9 cellular contexts compared by ENCODE assay signal in genomic region chr14:91202234-91202974, GRCh38. TPM values are rescaled to one million over a fixed set of nuclear protein-coding genes. Genes with fewer than 3 reads are reported as not detected.
DNase-seq lines count a peak whose midpoint lies in the region; ATAC-seq and TF ChIP-seq lines count a peak whose summit lies in the region.
"Had no signal": no experiment of that assay in that cellular context is flagged by ENCODE, and none has a peak within 500 bp of the region (broad histone marks: within the 10 kb centered on the region; RNA-seq: fewer than 3 reads in every experiment).

No MANE protein-coding gene starts in this region.

- no peak overlapping the region for H2BK5ac ChIP-seq in mesendoderm (ENCODE audit: low read length)

- no peak overlapping the region for H4K5ac ChIP-seq in mesendoderm (ENCODE audit: low read length)

- no peaks in the 10 kb centered on the region for H3K9me3 ChIP-seq in DND-41 (ENCODE audit: insufficient read depth, low read length, severe bottlenecking)
- H3K9me3 ChIP-seq in SK-N-MC (ENCODE audit: low read depth, low read length), result no peaks in the 10 kb centered on the region
- H3K9me3 ChIP-seq in osteoblast (ENCODE audit: low read depth, low read length), result no peaks in the 10 kb centered on the region

- H3K79me2 ChIP-seq in DND-41 (ENCODE audit: insufficient read depth, low read length), result no peaks in the 10 kb centered on the region
- H3K79me2 ChIP-seq in osteoblast (ENCODE audit: insufficient read depth, low read length), result no peaks in the 10 kb centered on the region
- no peaks in the 10 kb centered on the region for H3K79me2 ChIP-seq in mesendoderm (ENCODE audit: control insufficient read depth, insufficient read depth, low read length)

- peak overlapping the region; percentile 27; the same call in 1 of the 2 replicates for H3K27ac ChIP-seq in DND-41 (ENCODE audit: low read length)
- H3K27ac ChIP-seq in SK-N-MC, result peak overlapping the region; percentile 88
- peak overlapping the region; percentile 7 for H3K27ac ChIP-seq in osteoblast (ENCODE audit: low read depth, low read length)
- H3K27ac ChIP-seq in mesendoderm (ENCODE audit: low read depth, low read length), result no peak overlapping the region

- ATAC-seq in DND-41 (ENCODE audit: insufficient read depth, low read depth) (peak; percentile 83), esophagus mucosa (peak; percentile 72), HG02678 (IDR thresholded peaks at IDR 0.05; ENCODE audit: unreplicated experiment) (no peak), HG03520 (IDR thresholded peaks at IDR 0.05; ENCODE audit: unreplicated experiment) (no peak)

- H2BK15ac ChIP-seq in mesendoderm (replicated peaks; ENCODE audit: low read depth), result no peak overlapping the region

- TF ChIP-seq CTCF in DND-41 (IDR thresholded peaks at IDR 0.05; ENCODE audit: borderline replicate concordance, extremely low read depth, low read length, poor library complexity, severe bottlenecking) (no peak), osteoblast (IDR thresholded peaks at IDR 0.05; ENCODE audit: extremely low read depth, low read depth, low read length) (no peak)

- H3K4me1 ChIP-seq in DND-41 (ENCODE audit: insufficient read depth, low read length) (peaks cover 6% of the 10 kb centered on the region), osteoblast (ENCODE audit: insufficient read depth, low read length) (peaks cover 6% of the 10 kb centered on the region), mesendoderm (ENCODE audit: control insufficient read depth, low read depth, low read length) (no peaks in the 10 kb centered on the region)

- no peak overlapping the region for H3K4ac ChIP-seq in mesendoderm (ENCODE audit: low read depth, low read length)

- H3K9ac ChIP-seq in DND-41 (ENCODE audit: low read depth, low read length) (no peak overlapping the region), SK-N-MC (ENCODE audit: insufficient read length) (peak overlapping the region; percentile 45), mesendoderm (ENCODE audit: low read length) (no peak overlapping the region)

- H3K36me3 ChIP-seq in DND-41 (ENCODE audit: insufficient read depth, low read length) (peaks cover 89% of the 10 kb centered on the region), SK-N-MC (ENCODE audit: insufficient read depth, low read length) (no peaks in the 10 kb centered on the region), osteoblast (ENCODE audit: insufficient read depth, low read length) (peaks cover 16% of the 10 kb centered on the region), mesendoderm (ENCODE audit: control insufficient read depth, insufficient read depth, low read length) (no peaks in the 10 kb centered on the region)

- no peaks in the 10 kb centered on the region for H4K20me1 ChIP-seq in DND-41 (ENCODE audit: insufficient read depth, low read length)
- no peaks in the 10 kb centered on the region for H4K20me1 ChIP-seq in osteoblast (ENCODE audit: insufficient read depth, low read length)

- DNase-seq in DND-41, result peak; percentile 84
- peak; percentile 88 for DNase-seq in SK-N-MC (ENCODE audit: low read depth, low spot score)
- DNase-seq in osteoblast (ENCODE audit: insufficient read length, low spot score, missing footprints), result peak; percentile 62
- DNase-seq in ecto neural progenitor cell (ENCODE audit: low spot score), result no peak
- DNase-seq in mesendoderm, result no peak
- DNase-seq: NK-92 treated with Interleukin-12 subunit alpha and Interleukin-12 subunit beta, amount 100 ng/mL, for 24 hours had no signal

- H3K18ac ChIP-seq in mesendoderm (ENCODE audit: low read length), result no peak overlapping the region

- no CpG with 5 or more reads among the region's 15 CpGs for WGBS in mesendoderm (ENCODE audit: extremely low coverage, insufficient coverage, low lambda C conversion rate)

- H3K27me3 ChIP-seq in DND-41 (ENCODE audit: insufficient read depth, low read length, poor library complexity) (no peaks in the 10 kb centered on the region), osteoblast (ENCODE audit: insufficient read depth, low read length) (no peaks in the 10 kb centered on the region), mesendoderm (ENCODE audit: insufficient read depth, low read length, poor library complexity) (no peaks in the 10 kb centered on the region)

- H2AK5ac ChIP-seq in mesendoderm (ENCODE audit: low read length), result no peak overlapping the region

- H3K79me1 ChIP-seq in mesendoderm (ENCODE audit: low read length), result no peaks in the 10 kb centered on the region

- no peak overlapping the region for H4K8ac ChIP-seq in mesendoderm (ENCODE audit: low read depth, low read length)

- H2BK120ac ChIP-seq in mesendoderm (ENCODE audit: low read depth, low read length), result no peak overlapping the region

- H2AFZ ChIP-seq in DND-41 (ENCODE audit: low read depth, low read length), result no peak overlapping the region
- peak overlapping the region; percentile 83 for H2AFZ ChIP-seq in osteoblast (ENCODE audit: low read length)

- no peak overlapping the region for H3K4me3 ChIP-seq in DND-41 (ENCODE audit: low read depth in 1 of 2, low read length in 2 of 2)
- H3K4me3 ChIP-seq in SK-N-MC, result peak overlapping the region; percentile 66
- H3K4me3 ChIP-seq in osteoblast (ENCODE audit: insufficient read depth, low read length), result no peak overlapping the region
- no peak overlapping the region for H3K4me3 ChIP-seq in mesendoderm (ENCODE audit: low read length)

- no peak overlapping the region for H3K23ac ChIP-seq in mesendoderm (ENCODE audit: low read length)

- H3K56ac ChIP-seq in mesendoderm (ENCODE audit: low read length), result no peak overlapping the region

- H3K4me2 ChIP-seq in DND-41 (ENCODE audit: insufficient read depth, low read length) (no peak overlapping the region), osteoblast (ENCODE audit: insufficient read depth, low read length) (peak overlapping the region; percentile 10), mesendoderm (ENCODE audit: low read length) (no peak overlapping the region)

RNA-seq across cellular contexts. Expression of gene GPR68, which starts 42.1 kb away (rescaled TPM):
- total RNA-seq in esophagus mucosa (11.6 TPM), osteoblast (8.0 and 8.5 TPM in 2 replicates)
- 0.22 TPM for polyA plus RNA-seq in mesendoderm (2013, experiment 1 of 2)
- 0.27 TPM for polyA plus RNA-seq in mesendoderm (2013, experiment 2 of 2)

Comparison
In these comparisons a context has a peak if more than half of its experiments do, and no peak if none do; other contexts are left out.
1. ATAC-seq: peak in DND-41 (single experiment) and esophagus mucosa (single experiment); none in HG02678 (single experiment) and HG03520 (single experiment).
2. DNase-seq: peak in DND-41 (single experiment), SK-N-MC (single experiment) and osteoblast (single experiment); none in ecto neural progenitor cell (single experiment) and mesendoderm (single experiment).